Comparison of ENCODE assay signal across 8 cellular contexts in the genomic region with DNA sequence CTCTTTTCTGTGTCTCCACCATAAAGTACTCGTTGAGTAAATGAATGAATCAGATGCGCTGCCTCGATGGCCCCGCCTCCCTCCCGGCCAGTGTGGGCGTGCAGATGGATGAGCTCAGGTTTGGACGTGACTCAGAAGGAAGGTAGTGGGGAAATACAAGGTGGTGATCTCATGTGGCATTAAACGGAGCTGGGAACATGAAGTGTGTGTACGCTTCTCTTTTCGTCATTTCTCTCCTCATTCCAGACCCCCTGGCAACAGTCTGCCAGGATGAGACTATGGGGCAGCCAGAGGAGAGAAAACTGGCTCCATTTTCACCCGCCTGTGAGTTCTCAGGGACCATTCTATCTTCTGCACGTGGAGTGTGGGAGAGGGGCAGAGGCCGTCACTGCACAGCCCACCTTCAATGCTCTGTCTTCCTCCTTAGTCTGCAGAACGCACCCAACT.
A peak's percentile ranks its signal among the peaks of the same experiment; 100 is the strongest.
DNase-seq lines count a peak whose midpoint lies in the region; ATAC-seq and TF ChIP-seq lines count a peak whose summit lies in the region.

No MANE protein-coding gene starts in this region.

- H3K27ac ChIP-seq in WERI-Rb-1, result peak overlapping the region; percentile 94
- no peak overlapping the region for H3K27ac ChIP-seq in ovary

- H3K27me3 ChIP-seq in WERI-Rb-1 (ENCODE audit: insufficient read depth, low read depth, severe bottlenecking) (no peaks in the 10 kb centered on the region), ovary (no peaks in the 10 kb centered on the region)

- DNase-seq in activated CD8-positive, alpha-beta memory T cell treated with anti-CD3 and anti-CD28 coated beads, Interleukin-2, amount 50 U/mL, for 48 hours, result peak; percentile 75
- DNase-seq in activated CD8-positive, alpha-beta memory T cell treated with anti-CD3 and anti-CD28 coated beads for 24 hours, result no peak
- DNase-seq in WERI-Rb-1 (peak; percentile 94), iPS-NIHi7 (ENCODE audit: extremely low spot score) (peak; percentile 56), NCI-H446 (lab: John Stamatoyannopoulos, UW) (no peak), cortex of kidney (lab: John Stamatoyannopoulos, UW) (no peak), ovary (no peak)
- peak; percentile 61 for DNase-seq in stimulated activated naive CD8-positive, alpha-beta T cell treated with anti-CD3 and anti-CD28 coated beads, Interleukin-15, Interleukin-2, amounts not matched to agents 100 U/mL and 50 U/mL, for 24 hours

- no peak for TF ChIP-seq EP300 in ovary (IDR thresholded peaks at IDR 0.05)

- H3K9me3 ChIP-seq in WERI-Rb-1 (ENCODE audit: severe bottlenecking) (no peaks in the 10 kb centered on the region), ovary (no peaks in the 10 kb centered on the region)

- H3K4me3 ChIP-seq in WERI-Rb-1 (ENCODE audit: low read depth, low read length) (no peak overlapping the region), ovary (no peak overlapping the region)

- TF ChIP-seq CTCF in WERI-Rb-1 (IDR thresholded peaks at IDR 0.05; ENCODE audit: low read depth, low read length), result no peak
- TF ChIP-seq CTCF in ovary (IDR thresholded peaks at IDR 0.05), result no peak

- 50 to 63% (median 61%) methylated on average over 14 of the region's 14 CpGs for WGBS in ovary, 3 donors

- H3K4me1 ChIP-seq in ovary (ENCODE audit: insufficient read depth), result peaks cover 15% of the 10 kb centered on the region

- H3K36me3 ChIP-seq in WERI-Rb-1 (no peaks in the 10 kb centered on the region), ovary (no peaks in the 10 kb centered on the region)

- intact Hi-C loops in ovary (cut with DNase I), result no loop called here

- ATAC-seq in stimulated activated naive CD8-positive, alpha-beta T cell treated with anti-CD3 and anti-CD28 coated beads, Interleukin-15, Interleukin-2, amounts not matched to agents 100 U/mL and 50 U/mL, for 24 hours, result peak; percentile 64

- TF ChIP-seq POLR2A in ovary (IDR thresholded peaks at IDR 0.05), result no peak

Comparison
In these comparisons a context has a peak if more than half of its experiments do, and no peak if none do; other contexts are left out.
1. DNase-seq: peak in activated CD8-positive, alpha-beta memory T cell treated with anti-CD3 and anti-CD28 coated beads, Interleukin-2, amount 50 U/mL, for 48 hours (single experiment), WERI-Rb-1 (single experiment), iPS-NIHi7 (single experiment) and stimulated activated naive CD8-positive, alpha-beta T cell treated with anti-CD3 and anti-CD28 coated beads, Interleukin-15, Interleukin-2, amounts not matched to agents 100 U/mL and 50 U/mL, for 24 hours (single experiment); none in activated CD8-positive, alpha-beta memory T cell treated with anti-CD3 and anti-CD28 coated beads for 24 hours (single experiment), NCI-H446 (0 of 2), cortex of kidney (single experiment) and ovary (0 of 5).